8 cellular contexts compared by ENCODE assay signal in genomic region chr20:3980260-3981131, GRCh38. TPM values are rescaled to one million over a fixed set of nuclear protein-coding genes. Genes with fewer than 3 reads are reported as not detected.
DNase-seq lines count a peak whose midpoint lies in the region; ATAC-seq and TF ChIP-seq lines count a peak whose summit lies in the region.

No MANE protein-coding gene starts in this region.

- 81% methylated on average over 12 of the region's 12 CpGs for WGBS in hepatocyte (ENCODE audit: low lambda C conversion rate, missing lambda C conversion rate)

- H3K4me3 ChIP-seq in GM08714 (ENCODE audit: low read length) (peak overlapping the region; percentile 35; the same call in 1 of the 2 replicates), hepatocyte (no peak overlapping the region)

- BruUV-seq in Calu3 (replicated peaks; lab: Mats Ljungman, UMichigan), result no TSS peak

- CTCF ChIA-PET in Calu3 (lab: Charles Lee), result no interaction called here

- H3K27me3 ChIP-seq in hepatocyte, result no peaks in the 10 kb centered on the region

- no peaks in the 10 kb centered on the region for H3K9me3 Mint-ChIP-seq in activated naive CD4-positive, alpha-beta T cell treated with anti-CD3 and anti-CD28 coated beads, Interleukin-2, amount 50 U/mL, for 72 hours
- H3K9me3 Mint-ChIP-seq in Calu3 (ENCODE audit: low read depth, unreplicated experiment), result no peaks in the 10 kb centered on the region

- peak overlapping the region; percentile 48 for H3K4me2 ChIP-seq in hepatocyte

- peak; percentile 95 to 99 for ATAC-seq in activated naive CD4-positive, alpha-beta T cell treated with anti-CD3 and anti-CD28 coated beads, Interleukin-2, amount 50 U/mL, for 72 hours
- ATAC-seq in HG02970 (IDR thresholded peaks at IDR 0.05; ENCODE audit: low FRiP score, unreplicated experiment) (no peak), HG02588 (IDR thresholded peaks at IDR 0.05; ENCODE audit: unreplicated experiment) (no peak)

- H3K9me3 ChIP-seq in hepatocyte (ENCODE audit: low read depth), result no peaks in the 10 kb centered on the region

- no peaks in the 10 kb centered on the region for H3K27me3 Mint-ChIP-seq in Calu3 (ENCODE audit: unreplicated experiment)

- intact Hi-C loops in Calu3 (cut with micrococcal nuclease; ENCODE audit: unreplicated experiment), result no loop called here

- H4K20me1 ChIP-seq in hepatocyte (ENCODE audit: insufficient read depth, poor library complexity, severe bottlenecking), result no peaks in the 10 kb centered on the region

- peaks cover 5% of the 10 kb centered on the region for H3K79me2 ChIP-seq in hepatocyte

- no peak overlapping the region for H3K4me3 Mint-ChIP-seq in Calu3 (ENCODE audit: low read depth, unreplicated experiment)

- H2AFZ ChIP-seq in hepatocyte, result peak overlapping the region; percentile 0

- H3K36me3 Mint-ChIP-seq in activated naive CD4-positive, alpha-beta T cell treated with anti-CD3 and anti-CD28 coated beads, Interleukin-2, amount 50 U/mL, for 72 hours, result peaks cover 0 to under 1% of the 10 kb centered on the region in 2 donors
- no peaks in the 10 kb centered on the region for H3K36me3 Mint-ChIP-seq in Calu3 (ENCODE audit: insufficient read depth, unreplicated experiment)

- H3K4me1 ChIP-seq in hepatocyte (ENCODE audit: insufficient read depth), result no peaks in the 10 kb centered on the region

- peak; percentile 41 for DNase-seq in MV-4-11 (lab: John Stamatoyannopoulos, UW)
- DNase-seq in activated naive CD4-positive, alpha-beta T cell treated with anti-CD3 and anti-CD28 coated beads, Interleukin-2, amount 50 U/mL, for 72 hours (ENCODE audit: low spot score in 2 of 2), result peak in 1 of 2 donors; percentile 10
- DNase-seq in hepatocyte (ENCODE audit: low spot score), result peak; percentile 11
- peak; percentile 9 for DNase-seq in stimulated activated CD8-positive, alpha-beta memory T cell treated with anti-CD3 and anti-CD28 coated beads, Interleukin-12 subunit alpha, Interleukin-12 subunit beta, amount 100 ng/mL, for 24 hours (ENCODE audit: extremely low read depth)
- no peak for DNase-seq in Calu3

- H3K36me3 ChIP-seq in hepatocyte (replicated peaks; ENCODE audit: insufficient read depth, low read depth), result no peaks in the 10 kb centered on the region

- no peaks in the 10 kb centered on the region for H3K9me2 ChIP-seq in hepatocyte (replicated peaks; ENCODE audit: insufficient read depth)

- no peaks in the 10 kb centered on the region for H3K4me1 Mint-ChIP-seq in Calu3 (ENCODE audit: low read depth, unreplicated experiment)

- H3K27ac ChIP-seq in hepatocyte, result peak overlapping the region; percentile 61

- H3K27ac Mint-ChIP-seq in activated naive CD4-positive, alpha-beta T cell treated with anti-CD3 and anti-CD28 coated beads, Interleukin-2, amount 50 U/mL, for 72 hours, result peak overlapping the region; percentile 70 to 91
- H3K27ac Mint-ChIP-seq in Calu3 (ENCODE audit: unreplicated experiment), result no peak overlapping the region

- TF ChIP-seq CTCF in hepatocyte (IDR thresholded peaks at IDR 0.05; ENCODE audit: poor library complexity), result no peak
- no peak for TF ChIP-seq CTCF in Calu3 (IDR thresholded peaks at IDR 0.05; ENCODE audit: unreplicated experiment)

RNA-seq across cellular contexts. Expression of gene RNF24, which starts 34.9 kb away (rescaled TPM):
- 10 to 100 TPM in 1 of 2 donors, 1 to 10 TPM in 1; 6.1 to 21.6 TPM for total RNA-seq in activated naive CD4-positive, alpha-beta T cell treated with anti-CD3 and anti-CD28 coated beads, Interleukin-2, amount 50 U/mL, for 72 hours
- 16.2 and 16.4 TPM in 2 replicates for total RNA-seq in hepatocyte
- polyA plus RNA-seq in hepatocyte, result 23.2 and 24.4 TPM in 2 replicates
- total RNA-seq in Calu3 (2022), result 2.8 and 4.1 TPM in 2 replicates

Comparison
In these comparisons a context has a peak if more than half of its experiments do, and no peak if none do; other contexts are left out.
1. ATAC-seq: peak in activated naive CD4-positive, alpha-beta T cell treated with anti-CD3 and anti-CD28 coated beads, Interleukin-2, amount 50 U/mL, for 72 hours (2 of 2); none in HG02970 (single experiment) and HG02588 (single experiment).